Comparison of ENCODE assay signal across 20 cellular contexts in the genomic region with DNA sequence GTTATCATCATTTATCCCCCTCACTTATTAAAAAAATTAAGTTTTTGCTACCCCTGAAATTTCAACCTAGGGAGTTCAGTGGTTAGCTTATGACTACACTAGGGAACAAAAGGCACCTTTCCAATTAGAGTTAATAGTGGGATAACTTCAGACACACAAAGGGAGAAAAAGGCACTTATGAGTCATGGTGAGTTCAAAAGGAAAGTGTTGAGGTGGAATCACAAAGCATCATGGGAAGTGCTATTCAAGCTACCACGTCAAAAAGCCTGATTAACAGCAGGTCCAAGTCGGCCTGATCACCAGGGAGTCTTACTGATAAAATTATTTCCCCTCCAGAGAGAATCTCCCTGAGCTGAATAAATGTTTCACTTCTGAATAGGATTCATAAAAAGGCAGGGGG.
A peak's percentile ranks its signal among the peaks of the same experiment; 100 is the strongest.
DNase-seq lines count a peak whose midpoint lies in the region; ATAC-seq and TF ChIP-seq lines count a peak whose summit lies in the region.
"Had no signal": no experiment of that assay in that cellular context is flagged by ENCODE, and none has a peak within 500 bp of the region (broad histone marks: within the 10 kb centered on the region; RNA-seq: fewer than 3 reads in every experiment).

No MANE protein-coding gene starts in this region.

- H3K9me3 ChIP-seq in A673 (ENCODE audit: low read depth, low read length, poor library complexity, severe bottlenecking), result no peaks in the 10 kb centered on the region
- H3K9me3 ChIP-seq: A549, Caco-2 had no signal

- ATAC-seq in HG03521 (IDR thresholded peaks at IDR 0.05; ENCODE audit: unreplicated experiment) (no peak), left lobe of liver (no peak), left ventricle myocardium superior (no peak)
- ATAC-seq: A549 had no signal

- DNase-seq in A673 (ENCODE audit: low spot score), result peak; percentile 15
- DNase-seq in M059J (ENCODE audit: low read depth), result peak; percentile 59
- peak; percentile 7 for DNase-seq in choroid plexus epithelial cell (ENCODE audit: low read depth)
- peak; percentile 21 for DNase-seq in kidney tubule cell (ENCODE audit: low spot score)
- no peak for DNase-seq in left lobe of liver (ENCODE audit: low spot score)
- DNase-seq in activated T-cell treated with anti-CD3 and anti-CD28 coated beads for 4 hours, result no peak
- DNase-seq in left ventricle myocardium superior, result no peak
- DNase-seq: Caco-2, GF-D8, GOT3, HFFc6, KG1, MM.1S, NCI-H1105, NCI-H187, NCI-H446, NCI-H748 treated with DMSO at 0.1 percent for 48 hours, PC-9 had no signal

- H3K36me3 ChIP-seq in A673 (ENCODE audit: insufficient read depth, low read length, poor library complexity, severe bottlenecking), result no peaks in the 10 kb centered on the region

- no TSS peak for BruUV-seq in A673 (replicated peaks; lab: Mats Ljungman, UMichigan)

- intact Hi-C loops in A673 (cut with micrococcal nuclease; ENCODE audit: unreplicated experiment) (no loop called here), left ventricle myocardium superior (cut with micrococcal nuclease) (no loop called here)

- no peaks in the 10 kb centered on the region for H3K4me1 ChIP-seq in A673 (ENCODE audit: insufficient read depth, low read length, poor library complexity, severe bottlenecking)
- H3K4me1 ChIP-seq: A549, Caco-2 had no signal

- H3K27ac ChIP-seq in A673 (ENCODE audit: low read depth, low read length, poor library complexity, severe bottlenecking), result no peak overlapping the region
- H3K27ac ChIP-seq: A549, PC-9 had no signal

- TF ChIP-seq CTCF in A673 (conservative IDR thresholded peaks at IDR 0.05; ENCODE audit: low read depth, low read length) (no peak), choroid plexus epithelial cell (conservative IDR thresholded peaks at IDR 0.05; ENCODE audit: low read depth, low read length) (no peak)

- POLR2A ChIA-PET in A673 (lab: Charles Lee; ENCODE audit: low non-redundant PET), result no interaction called here

- CTCF ChIA-PET in A673 (lab: Charles Lee), result no interaction called here

- H3K27me3 ChIP-seq in A673 (replicated peaks; ENCODE audit: insufficient read depth, low read depth, low read length, poor library complexity), result peaks cover 3% of the 10 kb centered on the region

- no peak overlapping the region for H3K4me3 ChIP-seq in A673 (ENCODE audit: low read depth, low read length, poor library complexity, severe bottlenecking)
- H3K4me3 ChIP-seq in choroid plexus epithelial cell (ENCODE audit: low read depth, low read length), result no peak overlapping the region
- H3K4me3 ChIP-seq: A549, PC-9 had no signal

Comparison
In these comparisons a context has a peak if more than half of its experiments do, and no peak if none do; other contexts are left out.
1. DNase-seq: peak in A673 (single experiment), M059J (single experiment), choroid plexus epithelial cell (single experiment) and kidney tubule cell (single experiment); none in left lobe of liver (single experiment), activated T-cell treated with anti-CD3 and anti-CD28 coated beads for 4 hours (single experiment) and left ventricle myocardium superior (single experiment).